17 cellular contexts compared by ENCODE assay signal in genomic region chr15:100109486-100110035, GRCh38.
"Had no signal": no experiment of that assay in that cellular context is flagged by ENCODE, and none has a peak within 500 bp of the region (broad histone marks: within the 10 kb centered on the region; RNA-seq: fewer than 3 reads in every experiment).

No MANE protein-coding gene starts in this region.

- H3K27me3 ChIP-seq: cardiac muscle cell, ovary, stomach, transverse colon, vagina had no signal

- H3K9me3 ChIP-seq: neutrophil, ovary, psoas muscle, stomach, transverse colon, vagina had no signal

- H3K27ac ChIP-seq: cardiac muscle cell, neutrophil, ovary, psoas muscle, skin epidermis, stomach, transverse colon, vagina, VCaP had no signal

- H3K36me3 ChIP-seq: cardiac muscle cell, neutrophil, ovary, stomach, transverse colon, vagina had no signal

- DNase-seq: activated CD4-positive, alpha-beta T cell treated with anti-CD3 and anti-CD28 coated beads, Interleukin-2, amount 50 U/mL, for 1 hour; activated CD8-positive, alpha-beta T cell treated with anti-CD3 and anti-CD28 coated beads, Interleukin-2, amount 10 ng/mL, durations not matched to agents 7 days and 5 days; activated naive CD4-positive, alpha-beta T cell treated with anti-CD3 and anti-CD28 coated beads for 36 hours; activated naive CD8-positive, alpha-beta T cell treated with anti-CD3 and anti-CD28 coated beads, Interleukin-2, amount 10 ng/mL, durations not matched to agents 7 days and 5 days; amygdala; kidney; psoas muscle; right cardiac atrium; stimulated activated CD4-positive, alpha-beta T cell treated with anti-CD3 and anti-CD28 coated beads, Interleukin-2, amount 100 ng/mL, for 24 hours; stomach; transverse colon had no signal

- H3K4me3 ChIP-seq: cardiac muscle cell, ovary, psoas muscle, skin epidermis, stomach, transverse colon, vagina had no signal
